ENCODE assay signal across 34 cellular contexts in genomic region chr20:21729316-21729715, GRCh38. TPM values are rescaled to one million over a fixed set of nuclear protein-coding genes. Genes with fewer than 3 reads are reported as not detected.
"Had no signal": no experiment of that assay in that cellular context is flagged by ENCODE, and none has a peak within 500 bp of the region (broad histone marks: within the 10 kb centered on the region; RNA-seq: fewer than 3 reads in every experiment).

No MANE protein-coding gene starts in this region.

- H3K4me3 Mint-ChIP-seq: dendritic cell treated with granulocyte-macrophage colony-stimulating factor and Interleukin-4, amounts not matched to agents 40 ng/mL and 50 ng/mL, for 4 days; endodermal cell; mesothelial cell of epicardium; naive B cell; natural killer cell treated with Interleukin-12 subunit alpha and Interleukin-12 subunit beta and Interleukin-15 and Interleukin-18, amount 100 ng/mL, for 72 hours; neural crest cell; stimulated activated memory B cell treated with anti-CD40 and anti-IgM and Interleukin-4, amounts not matched to agents 10 μg/mL and 1 μg/mL and 100 μg/mL, for 72 hours had no signal

- H3K9me3 Mint-ChIP-seq: dendritic cell treated with granulocyte-macrophage colony-stimulating factor and Interleukin-4, amounts not matched to agents 40 ng/mL and 50 ng/mL, for 4 days; natural killer cell treated with Interleukin-12 subunit alpha and Interleukin-12 subunit beta and Interleukin-15 and Interleukin-18, amount 100 ng/mL, for 72 hours; neural crest cell; stimulated activated memory B cell treated with anti-CD40 and anti-IgM and Interleukin-4, amounts not matched to agents 10 μg/mL and 1 μg/mL and 100 μg/mL, for 72 hours had no signal

- H3K79me2 ChIP-seq: hepatocyte had no signal

- H3K36me3 ChIP-seq: colonic mucosa, gastroesophageal sphincter, heart left ventricle, left lung, prostate gland, right atrium auricular region, spleen, thoracic aorta, tibial nerve, vagina had no signal

- H3K36me3 Mint-ChIP-seq: mesothelial cell of epicardium; naive B cell; natural killer cell treated with Interleukin-12 subunit alpha and Interleukin-12 subunit beta and Interleukin-15 and Interleukin-18, amount 100 ng/mL, for 72 hours; stimulated activated memory B cell treated with anti-CD40 and anti-IgM and Interleukin-4, amounts not matched to agents 10 μg/mL and 1 μg/mL and 100 μg/mL, for 72 hours had no signal

- ATAC-seq: esophagus mucosa; foreskin keratinocyte; gastroesophageal sphincter; heart left ventricle; left cardiac atrium; left lung; mucosa of descending colon; natural killer cell treated with Interleukin-12 subunit alpha and Interleukin-12 subunit beta and Interleukin-15 and Interleukin-18, amount 100 ng/mL, for 72 hours; stimulated activated memory B cell treated with anti-CD40 and anti-IgM and Interleukin-4, amounts not matched to agents 10 μg/mL and 1 μg/mL and 100 μg/mL, for 72 hours; stimulated activated naive CD8-positive, alpha-beta T cell treated with anti-CD3 and anti-CD28 coated beads, Interleukin-15, Interleukin-2, amounts not matched to agents 100 U/mL and 50 U/mL, for 24 hours had no signal

- H3K27me3 Mint-ChIP-seq: dendritic cell treated with granulocyte-macrophage colony-stimulating factor and Interleukin-4, amounts not matched to agents 40 ng/mL and 50 ng/mL, for 4 days; natural killer cell treated with Interleukin-12 subunit alpha and Interleukin-12 subunit beta and Interleukin-15 and Interleukin-18, amount 100 ng/mL, for 72 hours; stimulated activated memory B cell treated with anti-CD40 and anti-IgM and Interleukin-4, amounts not matched to agents 10 μg/mL and 1 μg/mL and 100 μg/mL, for 72 hours had no signal

- H3K27me3 ChIP-seq: colonic mucosa, foreskin keratinocyte, hepatocyte, right atrium auricular region, tibial nerve, vagina had no signal

- H3K27ac ChIP-seq: colonic mucosa, epithelial cell of prostate, foreskin keratinocyte, gastroesophageal sphincter, heart left ventricle, hepatocyte, left lung, prostate gland, right atrium auricular region, skin epidermis, spleen, thoracic aorta, tibial nerve, vagina had no signal

- H3K4me1 ChIP-seq: colonic mucosa, foreskin keratinocyte, gastroesophageal sphincter, heart left ventricle, left lung, prostate gland, right atrium auricular region, spleen, tibial nerve, vagina had no signal

- H2AFZ ChIP-seq: hepatocyte had no signal

- H3K27ac Mint-ChIP-seq: dendritic cell treated with granulocyte-macrophage colony-stimulating factor and Interleukin-4, amounts not matched to agents 40 ng/mL and 50 ng/mL, for 4 days; endodermal cell; mesothelial cell of epicardium; naive B cell; natural killer cell treated with Interleukin-12 subunit alpha and Interleukin-12 subunit beta and Interleukin-15 and Interleukin-18, amount 100 ng/mL, for 72 hours; stimulated activated memory B cell treated with anti-CD40 and anti-IgM and Interleukin-4, amounts not matched to agents 10 μg/mL and 1 μg/mL and 100 μg/mL, for 72 hours had no signal

- H3K4me1 Mint-ChIP-seq: naive B cell; neural crest cell; stimulated activated memory B cell treated with anti-CD40 and anti-IgM and Interleukin-4, amounts not matched to agents 10 μg/mL and 1 μg/mL and 100 μg/mL, for 72 hours had no signal

- H3K4me2 ChIP-seq: hepatocyte had no signal

- H3K9me3 ChIP-seq: colonic mucosa, gastroesophageal sphincter, left lung, mucosa of descending colon, prostate gland, right atrium auricular region, thoracic aorta, vagina had no signal

- DNase-seq: colonic mucosa; effector CD8-positive, alpha-beta T cell; endodermal cell; foreskin keratinocyte; heart left ventricle; left cardiac atrium; left lung; mesenchymal stem cell; mucosa of descending colon; naive B cell; nucleus accumbens; spleen; stimulated activated CD4-positive, alpha-beta T cell treated with anti-CD3 and anti-CD28 coated beads, Interleukin-4, amount 100 ng/mL, for 4 hours; stimulated activated naive CD8-positive, alpha-beta T cell treated with anti-CD3 and anti-CD28 coated beads, Interleukin-15, Interleukin-2, amounts not matched to agents 100 U/mL and 50 U/mL, for 24 hours; substantia nigra had no signal

- H3K4me3 ChIP-seq: colonic mucosa, gastroesophageal sphincter, heart left ventricle, hepatocyte, left lung, mucosa of descending colon, prostate gland, right atrium auricular region, skin epidermis, spleen, thoracic aorta, tibial nerve, vagina had no signal

RNA-seq across cellular contexts. Expression of gene PAX1, which starts 23.9 kb away (rescaled TPM):
- total RNA-seq: colonic mucosa; endodermal cell; esophagus mucosa; foreskin keratinocyte; gastroesophageal sphincter; hepatocyte; kidney epithelial cell; left cardiac atrium; left lung; lung microvascular endothelial cell; mesothelial cell of epicardium; natural killer cell treated with Interleukin-12 subunit alpha and Interleukin-12 subunit beta and Interleukin-15 and Interleukin-18, amount 100 ng/mL, for 72 hours; neural crest cell; osteocyte; prostate gland; right atrium auricular region; spleen; thoracic aorta; tibial nerve; ureter; vagina had no signal
- polyA plus RNA-seq: foreskin keratinocyte, heart left ventricle, hepatocyte, spleen had no signal
